24 cellular contexts compared by ENCODE assay signal in the genomic region with DNA sequence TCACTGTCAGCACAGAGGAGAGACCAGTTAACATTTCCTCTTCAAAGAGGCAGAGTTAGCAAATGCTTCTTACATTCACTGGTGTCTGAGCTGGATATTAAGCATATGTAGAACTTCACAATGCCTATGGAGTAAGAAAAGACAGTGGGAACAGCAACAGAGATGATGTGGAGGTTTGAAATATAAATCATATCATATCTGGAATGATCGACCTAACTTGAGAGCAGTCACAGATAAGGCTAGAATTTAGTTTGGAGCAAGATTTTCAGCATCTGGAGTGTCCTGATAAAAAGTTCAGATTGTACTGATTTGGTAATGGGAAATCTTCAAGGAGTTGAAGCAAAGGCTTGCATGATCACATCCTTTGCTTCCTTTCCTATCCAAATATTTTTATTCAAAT.
"Had no signal": no experiment of that assay in that cellular context is flagged by ENCODE, and none has a peak within 500 bp of the region (broad histone marks: within the 10 kb centered on the region; RNA-seq: fewer than 3 reads in every experiment).

No MANE protein-coding gene starts in this region.

- H3K4me1 ChIP-seq: esophagus muscularis mucosa, heart right ventricle, lower lobe of right lung, psoas muscle, stomach, testis had no signal

- H3K27me3 ChIP-seq: esophagus muscularis mucosa, heart right ventricle, ovary, sigmoid colon, stomach, testis, tibial artery had no signal

- H3K4me3 ChIP-seq: dorsolateral prefrontal cortex, esophagus muscularis mucosa, heart right ventricle, lower lobe of right lung, ovary, psoas muscle, sigmoid colon, stomach, testis, tibial artery had no signal

- H3K9me3 ChIP-seq: esophagus muscularis mucosa, heart right ventricle, lower lobe of right lung, ovary, psoas muscle, sigmoid colon, stomach, testis, tibial artery had no signal

- ATAC-seq: heart right ventricle, left colon, left ventricle myocardium superior, lower lobe of right lung, natural killer cell, psoas muscle, right cardiac atrium had no signal

- H3K36me3 ChIP-seq: esophagus muscularis mucosa, heart right ventricle, lower lobe of right lung, ovary, sigmoid colon, stomach, tibial artery had no signal

- H3K27ac ChIP-seq: dorsolateral prefrontal cortex, esophagus muscularis mucosa, heart right ventricle, lower lobe of right lung, ovary, psoas muscle, sigmoid colon, stomach, testis, tibial artery had no signal

- DNase-seq: dorsolateral prefrontal cortex; effector CD4-positive, alpha-beta T cell; foreskin melanocyte; glutamatergic neuron; heart right ventricle; hippocampal formation; kidney glomerular epithelial cell; left colon; left ventricle myocardium superior; lower lobe of right lung; natural killer cell; nucleus accumbens; ovary; posterior cingulate gyrus; psoas muscle; right cardiac atrium; sigmoid colon; stimulated activated CD4-positive, alpha-beta T cell treated with anti-CD3 and anti-CD28 coated beads, Interleukin-2, amount 100 ng/mL, for 24 hours; stimulated activated CD4-positive, alpha-beta T cell treated with anti-CD3 and anti-CD28 coated beads, Interleukin-4, amount 100 ng/mL, for 24 hours; stimulated activated naive CD4-positive, alpha-beta T cell treated with Interleukin-2 at 50 U/mL for 16 hours; stomach; testis; tibial artery had no signal
